ENCODE assay signal across 1 cellular context in genomic region chr14:20684662-20685456, GRCh38.
TF ChIP-seq lines count a peak whose summit lies in the region.

No MANE protein-coding gene starts in this region.

TF ChIP-seq in HepG2, 621 proteins besides CTCF, POLR2A, EP300 and RAD21 (continued from another document and continues in another):
- TF ChIP-seq, protein P1, sequence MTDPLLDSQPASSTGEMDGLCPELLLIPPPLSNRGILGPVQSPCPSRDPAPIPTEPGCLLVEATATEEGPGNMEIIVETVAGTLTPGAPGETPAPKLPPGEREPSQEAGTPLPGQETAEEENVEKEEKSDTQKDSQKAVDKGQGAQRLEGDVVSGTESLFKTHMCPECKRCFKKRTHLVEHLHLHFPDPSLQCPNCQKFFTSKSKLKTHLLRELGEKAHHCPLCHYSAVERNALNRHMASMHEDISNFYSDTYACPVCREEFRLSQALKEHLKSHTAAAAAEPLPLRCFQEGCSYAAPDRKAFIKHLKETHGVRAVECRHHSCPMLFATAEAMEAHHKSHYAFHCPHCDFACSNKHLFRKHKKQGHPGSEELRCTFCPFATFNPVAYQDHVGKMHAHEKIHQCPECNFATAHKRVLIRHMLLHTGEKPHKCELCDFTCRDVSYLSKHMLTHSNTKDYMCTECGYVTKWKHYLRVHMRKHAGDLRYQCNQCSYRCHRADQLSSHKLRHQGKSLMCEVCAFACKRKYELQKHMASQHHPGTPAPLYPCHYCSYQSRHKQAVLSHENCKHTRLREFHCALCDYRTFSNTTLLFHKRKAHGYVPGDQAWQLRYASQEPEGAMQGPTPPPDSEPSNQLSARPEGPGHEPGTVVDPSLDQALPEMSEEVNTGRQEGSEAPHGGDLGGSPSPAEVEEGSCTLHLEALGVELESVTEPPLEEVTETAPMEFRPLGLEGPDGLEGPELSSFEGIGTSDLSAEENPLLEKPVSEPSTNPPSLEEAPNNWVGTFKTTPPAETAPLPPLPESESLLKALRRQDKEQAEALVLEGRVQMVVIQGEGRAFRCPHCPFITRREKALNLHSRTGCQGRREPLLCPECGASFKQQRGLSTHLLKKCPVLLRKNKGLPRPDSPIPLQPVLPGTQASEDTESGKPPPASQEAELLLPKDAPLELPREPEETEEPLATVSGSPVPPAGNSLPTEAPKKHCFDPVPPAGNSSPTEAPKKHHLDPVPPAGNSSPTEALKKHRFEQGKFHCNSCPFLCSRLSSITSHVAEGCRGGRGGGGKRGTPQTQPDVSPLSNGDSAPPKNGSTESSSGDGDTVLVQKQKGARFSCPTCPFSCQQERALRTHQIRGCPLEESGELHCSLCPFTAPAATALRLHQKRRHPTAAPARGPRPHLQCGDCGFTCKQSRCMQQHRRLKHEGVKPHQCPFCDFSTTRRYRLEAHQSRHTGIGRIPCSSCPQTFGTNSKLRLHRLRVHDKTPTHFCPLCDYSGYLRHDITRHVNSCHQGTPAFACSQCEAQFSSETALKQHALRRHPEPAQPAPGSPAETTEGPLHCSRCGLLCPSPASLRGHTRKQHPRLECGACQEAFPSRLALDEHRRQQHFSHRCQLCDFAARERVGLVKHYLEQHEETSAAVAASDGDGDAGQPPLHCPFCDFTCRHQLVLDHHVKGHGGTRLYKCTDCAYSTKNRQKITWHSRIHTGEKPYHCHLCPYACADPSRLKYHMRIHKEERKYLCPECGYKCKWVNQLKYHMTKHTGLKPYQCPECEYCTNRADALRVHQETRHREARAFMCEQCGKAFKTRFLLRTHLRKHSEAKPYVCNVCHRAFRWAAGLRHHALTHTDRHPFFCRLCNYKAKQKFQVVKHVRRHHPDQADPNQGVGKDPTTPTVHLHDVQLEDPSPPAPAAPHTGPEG (CRISPR knock-in tag; IDR thresholded peaks at IDR 0.05) = no peak; the same call in none of the 2 replicates
- TF ChIP-seq SOX5 (CRISPR knock-in tag; IDR thresholded peaks at IDR 0.05; ENCODE audit: borderline replicate concordance) (no peak; the same call in 1 of the 2 replicates), ZFP41 (CRISPR knock-in tag; IDR thresholded peaks at IDR 0.05; ENCODE audit: borderline replicate concordance) (peak; percentile 11; the same call in 1 of the 2 replicates), NR0B2 (CRISPR knock-in tag; IDR thresholded peaks at IDR 0.05) (no peak), ASH2L (IDR thresholded peaks at IDR 0.05; ENCODE audit: insufficient read length, low read depth, low read length) (no peak), ARNT (IDR thresholded peaks at IDR 0.05) (no peak), SP4 (CRISPR knock-in tag; IDR thresholded peaks at IDR 0.05) (peak; percentile 3; the same call in 1 of the 2 replicates), ZNF691 (CRISPR knock-in tag; IDR thresholded peaks at IDR 0.05; ENCODE audit: borderline replicate concordance, low read depth) (peak; percentile 14), TARDBP (CRISPR knock-in tag; IDR thresholded peaks at IDR 0.05) (0 out of 2 replicates have a peak, but pooled peaks have one; percentile 7), DNMT3B (CRISPR knock-in tag; conservative IDR thresholded peaks at IDR 0.05) (peak; percentile 51; the same call in 1 of the 2 replicates), CBFB (CRISPR knock-in tag; IDR thresholded peaks at IDR 0.05) (no peak), RARG (CRISPR knock-in tag; IDR thresholded peaks at IDR 0.05; ENCODE audit: low read depth) (no peak; the same call in 1 of the 2 replicates), LRRFIP1 (CRISPR knock-in tag; conservative IDR thresholded peaks at IDR 0.05) (no peak), ZNF878 (CRISPR knock-in tag; IDR thresholded peaks at IDR 0.05) (0 out of 2 replicates have a peak, but pooled peaks have one; percentile 11), CHD2 (IDR thresholded peaks at IDR 0.05; ENCODE audit: low read depth, low read length) (no peak), NKX3-1 (CRISPR knock-in tag; IDR thresholded peaks at IDR 0.05) (0 out of 2 replicates have a peak, but pooled peaks have one; percentile 32), ETV5 (CRISPR knock-in tag; IDR thresholded peaks at IDR 0.05; ENCODE audit: borderline replicate concordance) (no peak), U2AF1 (optimal IDR thresholded peaks at IDR 0.05; ENCODE audit: low read depth, low read length) (no peak), TOE1 (CRISPR knock-in tag; IDR thresholded peaks at IDR 0.05) (no peak), RFX1 (IDR thresholded peaks at IDR 0.05) (no peak), SOX13 (IDR thresholded peaks at IDR 0.05) (no peak), SOX13 (CRISPR knock-in tag; conservative IDR thresholded peaks at IDR 0.05 in 1 of 2, IDR thresholded peaks at IDR 0.05 in 1 of 2) (peak in 1 of 2 experiments; percentile 37; a peak in 1 of 4 replicates), ZBTB38 (CRISPR knock-in tag; IDR thresholded peaks at IDR 0.05) (peak; percentile 0; the same call in 1 of the 2 replicates), GABPB1 (CRISPR knock-in tag; IDR thresholded peaks at IDR 0.05) (no peak), FOXO1 (CRISPR knock-in tag; IDR thresholded peaks at IDR 0.05) (peak; percentile 5; the same call in 1 of the 2 replicates), NRL (CRISPR knock-in tag; IDR thresholded peaks at IDR 0.05; ENCODE audit: borderline replicate concordance) (0 out of 2 replicates have a peak, but pooled peaks have one; percentile 8), KDM2A (CRISPR knock-in tag; IDR thresholded peaks at IDR 0.05; ENCODE audit: borderline replicate concordance, low read depth) (peak; percentile 31; the same call in 1 of the 2 replicates), ZNF768 (CRISPR knock-in tag; IDR thresholded peaks at IDR 0.05) (no peak), FOXK1 (CRISPR knock-in tag; IDR thresholded peaks at IDR 0.05; ENCODE audit: borderline replicate concordance, low read depth) (peak; percentile 65; the same call in 1 of the 2 replicates), PCBP1 (IDR thresholded peaks at IDR 0.05; ENCODE audit: borderline replicate concordance, low read depth, low read length) (no peak), SMARCE1 (IDR thresholded peaks at IDR 0.05; ENCODE audit: borderline replicate concordance) (no peak), ZNF33A (CRISPR knock-in tag; IDR thresholded peaks at IDR 0.05; ENCODE audit: borderline replicate concordance) (no peak), ZNF431 (CRISPR knock-in tag; IDR thresholded peaks at IDR 0.05; ENCODE audit: borderline replicate concordance, low read depth) (no peak), ZNF609 (CRISPR knock-in tag; IDR thresholded peaks at IDR 0.05; ENCODE audit: borderline replicate concordance) (peak; percentile 53; the same call in 1 of the 2 replicates), CEBPG (CRISPR knock-in tag; IDR thresholded peaks at IDR 0.05) (peak; percentile 95), SSRP1 (CRISPR knock-in tag; IDR thresholded peaks at IDR 0.05) (no peak; the same call in 1 of the 2 replicates)
- TF ChIP-seq, protein P2, sequence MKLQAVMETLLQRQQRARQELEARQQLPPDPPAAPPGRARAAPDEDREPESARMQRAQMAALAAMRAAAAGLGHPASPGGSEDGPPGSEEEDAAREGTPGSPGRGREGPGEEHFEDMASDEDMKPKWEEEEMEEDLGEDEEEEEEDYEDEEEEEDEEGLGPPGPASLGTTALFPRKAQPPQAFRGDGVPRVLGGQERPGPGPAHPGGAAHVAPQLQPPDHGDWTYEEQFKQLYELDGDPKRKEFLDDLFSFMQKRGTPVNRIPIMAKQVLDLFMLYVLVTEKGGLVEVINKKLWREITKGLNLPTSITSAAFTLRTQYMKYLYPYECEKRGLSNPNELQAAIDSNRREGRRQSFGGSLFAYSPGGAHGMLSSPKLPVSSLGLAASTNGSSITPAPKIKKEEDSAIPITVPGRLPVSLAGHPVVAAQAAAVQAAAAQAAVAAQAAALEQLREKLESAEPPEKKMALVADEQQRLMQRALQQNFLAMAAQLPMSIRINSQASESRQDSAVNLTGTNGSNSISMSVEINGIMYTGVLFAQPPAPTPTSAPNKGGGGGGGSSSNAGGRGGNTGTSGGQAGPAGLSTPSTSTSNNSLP (IDR thresholded peaks at IDR 0.05; ENCODE audit: low read depth, low read length) = no peak
- TF ChIP-seq, protein P3, sequence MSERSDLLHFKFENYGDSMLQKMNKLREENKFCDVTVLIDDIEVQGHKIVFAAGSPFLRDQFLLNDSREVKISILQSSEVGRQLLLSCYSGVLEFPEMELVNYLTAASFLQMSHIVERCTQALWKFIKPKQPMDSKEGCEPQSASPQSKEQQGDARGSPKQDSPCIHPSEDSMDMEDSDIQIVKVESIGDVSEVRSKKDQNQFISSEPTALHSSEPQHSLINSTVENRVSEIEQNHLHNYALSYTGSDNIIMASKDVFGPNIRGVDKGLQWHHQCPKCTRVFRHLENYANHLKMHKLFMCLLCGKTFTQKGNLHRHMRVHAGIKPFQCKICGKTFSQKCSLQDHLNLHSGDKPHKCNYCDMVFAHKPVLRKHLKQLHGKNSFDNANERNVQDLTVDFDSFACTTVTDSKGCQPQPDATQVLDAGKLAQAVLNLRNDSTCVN (CRISPR knock-in tag; IDR thresholded peaks at IDR 0.05; ENCODE audit: borderline replicate concordance) = no peak; the same call in 1 of the 2 replicates
- TF ChIP-seq, protein P4, sequence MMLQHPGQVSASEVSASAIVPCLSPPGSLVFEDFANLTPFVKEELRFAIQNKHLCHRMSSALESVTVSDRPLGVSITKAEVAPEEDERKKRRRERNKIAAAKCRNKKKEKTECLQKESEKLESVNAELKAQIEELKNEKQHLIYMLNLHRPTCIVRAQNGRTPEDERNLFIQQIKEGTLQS (CRISPR knock-in tag; IDR thresholded peaks at IDR 0.05) = no peak
- TF ChIP-seq, protein P5, sequence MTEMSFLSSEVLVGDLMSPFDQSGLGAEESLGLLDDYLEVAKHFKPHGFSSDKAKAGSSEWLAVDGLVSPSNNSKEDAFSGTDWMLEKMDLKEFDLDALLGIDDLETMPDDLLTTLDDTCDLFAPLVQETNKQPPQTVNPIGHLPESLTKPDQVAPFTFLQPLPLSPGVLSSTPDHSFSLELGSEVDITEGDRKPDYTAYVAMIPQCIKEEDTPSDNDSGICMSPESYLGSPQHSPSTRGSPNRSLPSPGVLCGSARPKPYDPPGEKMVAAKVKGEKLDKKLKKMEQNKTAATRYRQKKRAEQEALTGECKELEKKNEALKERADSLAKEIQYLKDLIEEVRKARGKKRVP (CRISPR knock-in tag; IDR thresholded peaks at IDR 0.05) = 0 out of 4 replicates have a peak, but pooled peaks of 1 of the 2 experiments have one; percentile 1
